ENCODE assay signal across 3 cellular contexts in the genomic region with DNA sequence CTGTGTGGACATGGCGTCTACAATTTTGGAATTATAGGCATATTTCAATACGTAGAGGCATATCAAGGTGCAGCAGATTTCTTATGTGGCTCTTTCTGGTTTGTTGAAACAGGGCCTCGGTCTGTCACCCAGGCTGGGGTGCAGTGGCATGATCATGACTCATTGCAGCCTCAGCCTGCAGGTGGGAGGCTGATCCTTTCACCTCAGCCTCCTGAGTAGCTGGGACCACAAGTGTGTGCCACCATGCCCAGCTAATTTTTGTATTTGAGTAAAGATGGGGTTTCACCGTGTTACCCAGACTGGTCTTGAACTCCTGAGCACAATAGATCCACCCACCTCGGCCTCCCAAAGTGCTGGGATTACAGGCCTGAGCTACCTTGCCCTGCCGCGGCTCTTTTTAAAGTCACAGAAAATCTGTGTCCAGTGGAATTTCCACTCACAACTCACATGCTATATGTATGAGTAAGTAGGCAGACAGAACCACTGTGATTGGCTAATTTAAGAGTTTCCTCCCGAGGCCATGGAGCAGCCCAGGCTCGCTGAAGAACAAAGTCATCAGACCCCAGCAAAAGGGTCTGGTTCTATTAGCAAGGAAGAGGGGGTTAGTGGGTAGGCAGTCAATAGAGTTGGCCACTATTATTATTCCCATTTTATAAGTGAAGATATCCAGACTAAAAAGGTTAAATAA.
TF ChIP-seq lines count a peak whose summit lies in the region.

No MANE protein-coding gene starts in this region.

TF ChIP-seq in IMR-90, 13 proteins besides CTCF, POLR2A, EP300 and RAD21:
- TF ChIP-seq CEBPB (IDR thresholded peaks at IDR 0.05; ENCODE audit: low read depth, low read length) (no peak), RFX5 (IDR thresholded peaks at IDR 0.05; ENCODE audit: low read depth, low read length) (no peak), FOS (IDR thresholded peaks at IDR 0.05; ENCODE audit: low read depth, low read length) (no peak), MAFK (IDR thresholded peaks at IDR 0.05; ENCODE audit: low read depth, low read length) (no peak), NFE2L2 (IDR thresholded peaks at IDR 0.05; ENCODE audit: low read depth, low read length) (no peak), SMC3 (IDR thresholded peaks at IDR 0.05; ENCODE audit: low read depth, low read length) (no peak), CHD1 (IDR thresholded peaks at IDR 0.05; ENCODE audit: low read depth, low read length) (no peak), MXI1 (IDR thresholded peaks at IDR 0.05; ENCODE audit: borderline replicate concordance, low read depth, low read length) (no peak), MAZ (IDR thresholded peaks at IDR 0.05; ENCODE audit: borderline replicate concordance, low read depth, low read length) (no peak), BHLHE40 (IDR thresholded peaks at IDR 0.05; ENCODE audit: low read depth, low read length) (no peak), RCOR1 (IDR thresholded peaks at IDR 0.05; ENCODE audit: insufficient replicate concordance, low read length) (no peak)
- TF ChIP-seq, protein P1, sequence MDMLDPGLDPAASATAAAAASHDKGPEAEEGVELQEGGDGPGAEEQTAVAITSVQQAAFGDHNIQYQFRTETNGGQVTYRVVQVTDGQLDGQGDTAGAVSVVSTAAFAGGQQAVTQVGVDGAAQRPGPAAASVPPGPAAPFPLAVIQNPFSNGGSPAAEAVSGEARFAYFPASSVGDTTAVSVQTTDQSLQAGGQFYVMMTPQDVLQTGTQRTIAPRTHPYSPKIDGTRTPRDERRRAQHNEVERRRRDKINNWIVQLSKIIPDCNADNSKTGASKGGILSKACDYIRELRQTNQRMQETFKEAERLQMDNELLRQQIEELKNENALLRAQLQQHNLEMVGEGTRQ (IDR thresholded peaks at IDR 0.05; ENCODE audit: low read depth, low read length): no peak
- TF ChIP-seq, protein P2, sequence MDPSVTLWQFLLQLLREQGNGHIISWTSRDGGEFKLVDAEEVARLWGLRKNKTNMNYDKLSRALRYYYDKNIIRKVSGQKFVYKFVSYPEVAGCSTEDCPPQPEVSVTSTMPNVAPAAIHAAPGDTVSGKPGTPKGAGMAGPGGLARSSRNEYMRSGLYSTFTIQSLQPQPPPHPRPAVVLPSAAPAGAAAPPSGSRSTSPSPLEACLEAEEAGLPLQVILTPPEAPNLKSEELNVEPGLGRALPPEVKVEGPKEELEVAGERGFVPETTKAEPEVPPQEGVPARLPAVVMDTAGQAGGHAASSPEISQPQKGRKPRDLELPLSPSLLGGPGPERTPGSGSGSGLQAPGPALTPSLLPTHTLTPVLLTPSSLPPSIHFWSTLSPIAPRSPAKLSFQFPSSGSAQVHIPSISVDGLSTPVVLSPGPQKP (IDR thresholded peaks at IDR 0.05; ENCODE audit: borderline replicate concordance, low read depth, low read length): no peak

TF ChIP-seq in GM12878, 131 proteins besides CTCF, POLR2A, EP300 and RAD21:
- 0 out of 2 replicates have a peak, but pooled peaks have one; percentile 19 for TF ChIP-seq YY1 (IDR thresholded peaks at IDR 0.05; ENCODE audit: low read depth, low read length)
- TF ChIP-seq SRF (IDR thresholded peaks at IDR 0.05; ENCODE audit: low read depth in 2 of 2, low read length in 2 of 2): no peak
- 0 out of 2 replicates have a peak, but pooled peaks have one; percentile 28 for TF ChIP-seq SMARCA5 (IDR thresholded peaks at IDR 0.05)
- no peak for TF ChIP-seq BHLHE40 (IDR thresholded peaks at IDR 0.05; ENCODE audit: borderline replicate concordance in 1 of 2, low read depth in 2 of 2, low read length in 1 of 2)
- TF ChIP-seq FOS (IDR thresholded peaks at IDR 0.05; ENCODE audit: borderline replicate concordance, extremely low read depth, insufficient read length): no peak
- no peak for TF ChIP-seq TCF7 (IDR thresholded peaks at IDR 0.05; ENCODE audit: borderline replicate concordance)
- no peak for TF ChIP-seq FOXK2 (IDR thresholded peaks at IDR 0.05)
- no peak for TF ChIP-seq CBX3 (IDR thresholded peaks at IDR 0.05; ENCODE audit: borderline replicate concordance, low read depth)
- TF ChIP-seq NFIC (IDR thresholded peaks at IDR 0.05; ENCODE audit: low read depth, low read length): no peak
- no peak for TF ChIP-seq KDM1A (IDR thresholded peaks at IDR 0.05; ENCODE audit: borderline replicate concordance)
- TF ChIP-seq POLR2AphosphoS5 (IDR thresholded peaks at IDR 0.05; ENCODE audit: low read length): no peak
- TF ChIP-seq NRF1 (conservative IDR thresholded peaks at IDR 0.05; ENCODE audit: low read depth, low read length): no peak
- TF ChIP-seq RELB (IDR thresholded peaks at IDR 0.05; ENCODE audit: low read depth): no peak
- TF ChIP-seq PAX5 (IDR thresholded peaks at IDR 0.05; ENCODE audit: borderline replicate concordance, low read depth, low read length): no peak
- no peak for TF ChIP-seq GABPA (IDR thresholded peaks at IDR 0.05; ENCODE audit: low read depth)
- no peak for TF ChIP-seq RB1 (IDR thresholded peaks at IDR 0.05; ENCODE audit: borderline replicate concordance)
- no peak for TF ChIP-seq MYB (IDR thresholded peaks at IDR 0.05; ENCODE audit: borderline replicate concordance, low read depth, low read length)
- TF ChIP-seq ZNF24 (IDR thresholded peaks at IDR 0.05): no peak
- 0 out of 3 replicates have a peak, but pooled peaks have one; percentile 13 for TF ChIP-seq POU2F2 (IDR thresholded peaks at IDR 0.05; ENCODE audit: borderline replicate concordance, low read depth, low read length)
- TF ChIP-seq SUPT20H (IDR thresholded peaks at IDR 0.05; ENCODE audit: borderline replicate concordance, control insufficient read depth, low read depth, low read length): no peak
- TF ChIP-seq SREBF2 (IDR thresholded peaks at IDR 0.05; ENCODE audit: low read length): no peak
- peak; percentile 22; the same call in 1 of the 2 replicates for TF ChIP-seq JUNB (IDR thresholded peaks at IDR 0.05)
- TF ChIP-seq, protein P3, sequence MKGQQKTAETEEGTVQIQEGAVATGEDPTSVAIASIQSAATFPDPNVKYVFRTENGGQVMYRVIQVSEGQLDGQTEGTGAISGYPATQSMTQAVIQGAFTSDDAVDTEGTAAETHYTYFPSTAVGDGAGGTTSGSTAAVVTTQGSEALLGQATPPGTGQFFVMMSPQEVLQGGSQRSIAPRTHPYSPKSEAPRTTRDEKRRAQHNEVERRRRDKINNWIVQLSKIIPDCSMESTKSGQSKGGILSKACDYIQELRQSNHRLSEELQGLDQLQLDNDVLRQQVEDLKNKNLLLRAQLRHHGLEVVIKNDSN (IDR thresholded peaks at IDR 0.05; ENCODE audit: borderline replicate concordance, extremely low read length, insufficient read depth, low read depth, low read length): no peak
- TF ChIP-seq MYC (IDR thresholded peaks at IDR 0.05; ENCODE audit: insufficient read depth, insufficient read length, insufficient replicate concordance, low read length, severe bottlenecking): no peak
- TF ChIP-seq, protein P4, sequence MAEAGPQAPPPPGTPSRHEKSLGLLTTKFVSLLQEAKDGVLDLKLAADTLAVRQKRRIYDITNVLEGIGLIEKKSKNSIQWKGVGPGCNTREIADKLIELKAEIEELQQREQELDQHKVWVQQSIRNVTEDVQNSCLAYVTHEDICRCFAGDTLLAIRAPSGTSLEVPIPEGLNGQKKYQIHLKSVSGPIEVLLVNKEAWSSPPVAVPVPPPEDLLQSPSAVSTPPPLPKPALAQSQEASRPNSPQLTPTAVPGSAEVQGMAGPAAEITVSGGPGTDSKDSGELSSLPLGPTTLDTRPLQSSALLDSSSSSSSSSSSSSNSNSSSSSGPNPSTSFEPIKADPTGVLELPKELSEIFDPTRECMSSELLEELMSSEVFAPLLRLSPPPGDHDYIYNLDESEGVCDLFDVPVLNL (IDR thresholded peaks at IDR 0.05; ENCODE audit: low read depth, low read length): no peak

TF ChIP-seq in HEK293T, 16 proteins besides CTCF, POLR2A, EP300 and RAD21:
- TF ChIP-seq NFRKB (IDR thresholded peaks at IDR 0.05) (no peak), FOXM1 (IDR thresholded peaks at IDR 0.05; ENCODE audit: borderline replicate concordance) (no peak), ZNF384 (IDR thresholded peaks at IDR 0.05) (no peak), SUZ12 (IDR thresholded peaks at IDR 0.05) (no peak), SP1 (IDR thresholded peaks at IDR 0.05) (no peak), ARNT (IDR thresholded peaks at IDR 0.05) (no peak), L3MBTL2 (conservative IDR thresholded peaks at IDR 0.05) (no peak), PKNOX1 (IDR thresholded peaks at IDR 0.05) (no peak), BHLHE40 (IDR thresholded peaks at IDR 0.05; ENCODE audit: borderline replicate concordance) (no peak), FOXA1 (IDR thresholded peaks at IDR 0.05) (no peak), FOXK2 (IDR thresholded peaks at IDR 0.05) (no peak), ELF4 (IDR thresholded peaks at IDR 0.05) (no peak), CTBP1 (IDR thresholded peaks at IDR 0.05; ENCODE audit: borderline replicate concordance) (no peak), HDGF (IDR thresholded peaks at IDR 0.05; ENCODE audit: borderline replicate concordance) (no peak), LEF1 (IDR thresholded peaks at IDR 0.05; ENCODE audit: borderline replicate concordance) (no peak), TARDBP (IDR thresholded peaks at IDR 0.05) (no peak)
